In genomic region chr4:10134141-10134540, GRCh38 we compare ENCODE assay signal across 9 cellular contexts.
"Had no signal": no experiment of that assay in that cellular context is flagged by ENCODE, and none has a peak within 500 bp of the region (broad histone marks: within the 10 kb centered on the region; RNA-seq: fewer than 3 reads in every experiment).

No MANE protein-coding gene starts in this region.

- DNase-seq: H9, HCEC 1CT, IMR-90, KBM-7 had no signal

- H3K9ac ChIP-seq: KMS-11 had no signal

- H3K4me3 ChIP-seq: GM23338 had no signal

- H3K4me1 Mint-ChIP-seq: GM23338 had no signal

- FAIRE-seq: H1, H54 had no signal

- H2AFZ ChIP-seq: GM23338 had no signal

- H3K27ac ChIP-seq: HL-60, KMS-11 had no signal

- H3K27ac Mint-ChIP-seq: GM23338, H9 had no signal

- H3K4me2 ChIP-seq: GM23338, KMS-11 had no signal

- ATAC-seq: GM23338 had no signal

- H3K4me3 Mint-ChIP-seq: GM23338, H9 had no signal
